ENCODE assay signal across 17 cellular contexts in the genomic region with DNA sequence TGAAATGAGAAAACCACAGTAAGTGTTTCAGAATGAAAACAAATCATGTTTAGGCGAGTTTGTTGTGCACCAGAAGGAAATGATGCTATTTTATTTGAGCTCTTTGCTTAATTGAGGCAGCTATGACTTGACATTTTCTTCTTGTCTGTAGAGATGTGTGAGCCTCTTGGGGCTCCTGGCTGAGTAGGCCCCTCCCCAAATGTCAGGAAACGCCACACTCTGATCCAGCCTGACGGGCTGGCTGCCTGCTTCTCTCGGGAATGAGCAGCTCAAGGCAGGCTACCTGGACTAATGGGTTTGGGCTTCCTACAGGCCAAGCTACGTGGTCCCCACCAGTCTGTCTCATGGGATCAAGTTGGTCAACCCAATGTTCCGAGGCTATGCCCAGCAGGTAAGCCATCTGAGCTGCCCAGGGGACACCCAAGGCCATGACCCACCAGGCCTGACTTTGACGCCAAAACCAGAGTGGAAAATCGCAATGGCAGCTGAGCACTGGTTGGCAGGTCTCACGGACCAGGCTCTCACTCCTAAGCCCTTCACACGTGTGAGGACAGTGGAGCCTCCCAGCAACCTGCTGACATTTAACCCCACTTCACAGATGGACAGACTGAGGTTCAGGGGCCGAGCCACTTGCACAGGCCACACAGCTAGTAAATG. TPM values are rescaled to one million over a fixed set of nuclear protein-coding genes. Genes with fewer than 3 reads are reported as not detected.
DNase-seq lines count a peak whose midpoint lies in the region; ATAC-seq, FAIRE-seq and TF ChIP-seq lines count a peak whose summit lies in the region.
"Had no signal": no experiment of that assay in that cellular context is flagged by ENCODE, and none has a peak within 500 bp of the region (broad histone marks: within the 10 kb centered on the region; RNA-seq: fewer than 3 reads in every experiment).

No MANE protein-coding gene starts in this region.

- CTCF ChIA-PET in activated naive CD4-positive, alpha-beta T cell treated with anti-CD3 and anti-CD28 coated beads, Interleukin-2, amount 10 ng/mL, durations not matched to agents 7 days and 5 days (lab: Charles Lee): interaction anchor here (0.7 to 2.0 kb wide), 7 partner anchors 20 to 91 kb away, joined by 3 to 6 read pairs (median 3); no protein-coding TSS in a partner anchor
- CTCF ChIA-PET in T-cell (lab: Charles Lee): interaction anchor here in 1 of 2 donors (0.6 kb wide), 1 partner anchor 22 kb away, joined by 4 read pairs; no protein-coding TSS in a partner anchor
- CTCF ChIA-PET in K562 (lab: Yijun Ruan, JAX; ENCODE audit: low intra/inter-chr PET ratio): no interaction called here

- peaks cover 63% of the 10 kb centered on the region for H3K36me3 Mint-ChIP-seq in activated naive CD4-positive, alpha-beta T cell treated with anti-CD3 and anti-CD28 coated beads, Interleukin-2, amount 10 ng/mL, durations not matched to agents 7 days and 5 days
- peaks cover 32% of the 10 kb centered on the region for H3K36me3 Mint-ChIP-seq in T-cell
- peaks cover 58% of the 10 kb centered on the region for H3K36me3 Mint-ChIP-seq in stimulated activated memory B cell treated with anti-CD40 and anti-IgM and Interleukin-4, amounts not matched to agents 10 μg/mL and 1 μg/mL and 100 μg/mL, for 72 hours

- no TSS peak for BruUV-seq in K562 (replicated peaks; lab: Mats Ljungman, UMichigan)

- H3K79me2 ChIP-seq in K562 (ENCODE audit: control insufficient read depth, insufficient read depth, low read length): peaks cover 21% of the 10 kb centered on the region

- peak overlapping the region; percentile 11; the same call in 1 of the 2 replicates for H3K4me2 ChIP-seq in K562 (ENCODE audit: insufficient read depth, low read length)

- H3K4me1 ChIP-seq in K562 (replicated peaks in 1 of 2; ENCODE audit: control insufficient read depth in 2 of 2, insufficient read depth in 2 of 2, low read length in 2 of 2): peaks cover 48 to 87% of the 10 kb centered on the region in 2 experiments
- H3K4me1 ChIP-seq: body of pancreas, Caco-2, prostate gland had no signal

- DNase-seq in activated naive CD4-positive, alpha-beta T cell treated with anti-CD3 and anti-CD28 coated beads, Interleukin-2, amount 10 ng/mL, durations not matched to agents 7 days and 5 days: no peak
- no peak for DNase-seq in activated naive CD4-positive, alpha-beta T cell (lab: John Stamatoyannopoulos, UW)
- DNase-seq in T-cell (no peak), K562 (ENCODE audit: extremely low read depth in 1 of 4, low spot score in 3 of 4) (peak in 1 of 4 experiments; percentile 57), NCI-H2171 treated with DMSO at 0.1 percent for 48 hours (lab: John Stamatoyannopoulos, UW) (no peak), NCI-H1417 (lab: John Stamatoyannopoulos, UW) (no peak)
- DNase-seq: body of pancreas; Caco-2; NCI-H2029; NCI-H510A; Right ventricle myocardium superior; stimulated activated CD4-positive, alpha-beta T cell treated with anti-CD3 and anti-CD28 coated beads, Interleukin-12 subunit alpha, Interleukin-12 subunit beta, amount 100 ng/mL, for 4 hours had no signal

- no peaks in the 10 kb centered on the region for H3K9me3 Mint-ChIP-seq in activated naive CD4-positive, alpha-beta T cell treated with anti-CD3 and anti-CD28 coated beads, Interleukin-2, amount 10 ng/mL, durations not matched to agents 7 days and 5 days
- H3K9me3 Mint-ChIP-seq in T-cell: no peaks in the 10 kb centered on the region
- no peaks in the 10 kb centered on the region for H3K9me3 Mint-ChIP-seq in stimulated activated memory B cell treated with anti-CD40 and anti-IgM and Interleukin-4, amounts not matched to agents 10 μg/mL and 1 μg/mL and 100 μg/mL, for 72 hours

- no peak overlapping the region for H2AFZ ChIP-seq in K562 (ENCODE audit: low read depth, low read length)

- TF ChIP-seq RAD21 in K562 (CRISPR knock-in tag; conservative IDR thresholded peaks at IDR 0.05 in 1 of 2, IDR thresholded peaks at IDR 0.05 in 1 of 2): no peak

- in situ Hi-C loops in K562 (cut with MboI): no loop called here

- WGBS in K562 (ENCODE audit: insufficient coverage, low coverage, missing lambda C conversion rate): 60% methylated on average over 11 of the region's 11 CpGs

- H3K9me1 ChIP-seq in K562 (ENCODE audit: control insufficient read depth, insufficient read depth, low read length): peaks cover 4% of the 10 kb centered on the region

- intact Hi-C loops in K562 (cut with micrococcal nuclease): no loop called here

- no peaks in the 10 kb centered on the region for H3K27me3 ChIP-seq in K562 (ENCODE audit: control insufficient read depth in 2 of 2, insufficient read depth in 2 of 2, low read length in 2 of 2)
- H3K27me3 ChIP-seq: body of pancreas had no signal

- no peak for ATAC-seq in T-cell (replicated peaks in 1 of 4)
- no peak for ATAC-seq in K562
- no peak for ATAC-seq in stimulated activated memory B cell treated with anti-CD40 and anti-IgM and Interleukin-4, amounts not matched to agents 10 μg/mL and 1 μg/mL and 100 μg/mL, for 72 hours
- no peak for ATAC-seq in HG03108 (IDR thresholded peaks at IDR 0.05; ENCODE audit: unreplicated experiment)
- ATAC-seq: body of pancreas had no signal

- peak overlapping the region; percentile 75 for H3K27ac ChIP-seq in K562 (ENCODE audit: extremely low read depth, low read depth, low read length)
- H3K27ac ChIP-seq: body of pancreas, prostate gland had no signal

- H3K9ac ChIP-seq in K562 (ENCODE audit: insufficient read depth in 1 of 2, low read depth in 2 of 2, low read length in 2 of 2): peak overlapping the region; percentile 42 to 87

- peak overlapping the region; percentile 93 for H3K27ac Mint-ChIP-seq in activated naive CD4-positive, alpha-beta T cell treated with anti-CD3 and anti-CD28 coated beads, Interleukin-2, amount 10 ng/mL, durations not matched to agents 7 days and 5 days
- H3K27ac Mint-ChIP-seq in T-cell: peak overlapping the region; percentile 88 to 92
- peak overlapping the region; percentile 37 for H3K27ac Mint-ChIP-seq in stimulated activated memory B cell treated with anti-CD40 and anti-IgM and Interleukin-4, amounts not matched to agents 10 μg/mL and 1 μg/mL and 100 μg/mL, for 72 hours

- no peak overlapping the region for H3K4me3 Mint-ChIP-seq in activated naive CD4-positive, alpha-beta T cell treated with anti-CD3 and anti-CD28 coated beads, Interleukin-2, amount 10 ng/mL, durations not matched to agents 7 days and 5 days
- peak overlapping the region in 1 of 3 donors; percentile 64 for H3K4me3 Mint-ChIP-seq in T-cell
- no peak overlapping the region for H3K4me3 Mint-ChIP-seq in stimulated activated memory B cell treated with anti-CD40 and anti-IgM and Interleukin-4, amounts not matched to agents 10 μg/mL and 1 μg/mL and 100 μg/mL, for 72 hours

- peaks cover 88% of the 10 kb centered on the region for H3K36me3 ChIP-seq in K562 (ENCODE audit: control insufficient read depth, insufficient read depth, low read length)

- no peaks in the 10 kb centered on the region for H3K9me3 ChIP-seq in K562 (replicated peaks; ENCODE audit: control insufficient read depth, insufficient read depth, low read depth, low read length)
- H3K9me3 ChIP-seq: body of pancreas, Caco-2, prostate gland had no signal

- TF ChIP-seq EP300 in K562 (IDR thresholded peaks at IDR 0.05; ENCODE audit: low read length): no peak

- H3K4me3 ChIP-seq in K562: no peak overlapping the region
- H3K4me3 ChIP-seq: body of pancreas, prostate gland had no signal

- no peak for TF ChIP-seq POLR2A in K562 (conservative IDR thresholded peaks at IDR 0.05)

- POLR2A ChIA-PET in T-cell (lab: Charles Lee): interaction anchor here (0.5 to 1.0 kb wide), 3 partner anchors 10 to 174 kb away, joined by 3 to 4 read pairs (median 4); no protein-coding TSS in a partner anchor
- POLR2A ChIA-PET in K562 (lab: Yijun Ruan, JAX): interaction anchor here (0.5 to 9.4 kb wide), 8 partner anchors 10 to 1619 kb away, joined by 3 to 91 read pairs (median 5); no protein-coding TSS in a partner anchor

- H4K20me1 ChIP-seq in K562 (replicated peaks; ENCODE audit: control insufficient read depth, insufficient read depth, low read length): no peaks in the 10 kb centered on the region

- peak; percentile 26 for FAIRE-seq in K562 (lab: Jason Lieb, UNC)
- FAIRE-seq: G401.6, H54 had no signal

- peaks cover 89% of the 10 kb centered on the region for H3K4me1 Mint-ChIP-seq in activated naive CD4-positive, alpha-beta T cell treated with anti-CD3 and anti-CD28 coated beads, Interleukin-2, amount 10 ng/mL, durations not matched to agents 7 days and 5 days
- peaks cover 73 to 86% (median 85%) of the 10 kb centered on the region in 3 donors for H3K4me1 Mint-ChIP-seq in T-cell
- H3K4me1 Mint-ChIP-seq in stimulated activated memory B cell treated with anti-CD40 and anti-IgM and Interleukin-4, amounts not matched to agents 10 μg/mL and 1 μg/mL and 100 μg/mL, for 72 hours: peaks cover 14% of the 10 kb centered on the region

- H3K27me3 Mint-ChIP-seq in activated naive CD4-positive, alpha-beta T cell treated with anti-CD3 and anti-CD28 coated beads, Interleukin-2, amount 10 ng/mL, durations not matched to agents 7 days and 5 days: no peaks in the 10 kb centered on the region
- no peaks in the 10 kb centered on the region for H3K27me3 Mint-ChIP-seq in T-cell
- no peaks in the 10 kb centered on the region for H3K27me3 Mint-ChIP-seq in stimulated activated memory B cell treated with anti-CD40 and anti-IgM and Interleukin-4, amounts not matched to agents 10 μg/mL and 1 μg/mL and 100 μg/mL, for 72 hours

- TF ChIP-seq CTCF in K562 (IDR thresholded peaks at IDR 0.05 in 2 of 3, conservative IDR thresholded peaks at IDR 0.05 in 1 of 3; ENCODE audit: insufficient read depth in 2 of 3, low read depth in 1 of 3, low read length in 3 of 3): no peak

RNA-seq across cellular contexts. Expression of a gene that starts 29.9 kb away (rescaled TPM):
- 100 to 1,000 TPM; 105 to 140 (median 125) TPM for total RNA-seq in T-cell
- total RNA-seq in K562 (2011; cell fraction: chromatin; rRNA removed; ENCODE audit: low replicate concordance): 152 and 399 TPM in 2 replicates
- 296 and 299 TPM in 2 replicates for total RNA-seq in K562 (2011; cell fraction: nucleolus; rRNA removed)
- total RNA-seq in K562 (2011; cell fraction: nucleoplasm; rRNA removed): 160 and 192 TPM in 2 replicates
- 77.0 and 115 TPM in 2 replicates for total RNA-seq in K562 (2014; rRNA removed)
- 20.6 and 22.0 TPM in 2 replicates for total RNA-seq in K562 (2014; rRNA removed; fragmentation: Illumina TruSeq; extraction: Trizol)
- 41.3 and 44.8 TPM in 2 replicates for total RNA-seq in K562 (2015; rRNA removed; fragmentation: Illumina TruSeq; extraction: Trizol)
- total RNA-seq in K562 (2021): 119 and 136 TPM in 2 replicates
- polyA plus RNA-seq in K562 (2011; rRNA removed): 54.6 and 81.2 TPM in 2 replicates
- polyA plus RNA-seq in K562 (2011; cell fraction: cytosol; rRNA removed): 64.8 and 118 TPM in 2 replicates
- 369 and 565 TPM in 2 replicates for polyA plus RNA-seq in K562 (2011; cell fraction: nucleus; rRNA removed)
- polyA plus RNA-seq in K562 (2012): 82.0 and 122 TPM in 2 replicates
- polyA plus RNA-seq in K562 (2014; fragmentation: Illumina TruSeq; extraction: Trizol): 49.1 and 76.2 TPM in 2 replicates
- polyA plus RNA-seq in K562 (2014; fragmentation: Nextera tagmentation; extraction: Ambion mirVana): 1 to 10 TPM; 1.9 to 3.2 TPM
- polyA plus RNA-seq in K562 (2014; rRNA removed): 103 and 104 TPM in 2 replicates
- polyA minus RNA-seq in K562 (2011; rRNA and poly(A)+ RNA removed): 25.8 and 37.9 TPM in 2 replicates
- 39.3 and 57.6 TPM in 2 replicates for polyA minus RNA-seq in K562 (2011; cell fraction: cytosol; rRNA and poly(A)+ RNA removed)
- 82.0 and 96.4 TPM in 2 replicates for polyA minus RNA-seq in K562 (2011; cell fraction: nucleus; rRNA and poly(A)+ RNA removed)

RNA-seq across cellular contexts. Expression of a gene that starts 30.0 kb away (rescaled TPM):
- total RNA-seq in T-cell (100 to 1,000 TPM in 1 of 5 donors, 10 to 100 TPM in 4; 80.5 to 112 (median 90.2) TPM), K562 (2014; rRNA removed) (196 and 199 TPM in 2 replicates), K562 (2014; rRNA removed; fragmentation: Illumina TruSeq; extraction: Trizol) (199 and 240 TPM in 2 replicates), K562 (2015; rRNA removed; fragmentation: Illumina TruSeq; extraction: Trizol) (220 and 223 TPM in 2 replicates), K562 (2021) (89.0 and 94.6 TPM in 2 replicates)
- total RNA-seq in K562 (2011; cell fraction: chromatin; rRNA removed; ENCODE audit: low replicate concordance): 68.6 and 74.7 TPM in 2 replicates
- total RNA-seq in K562 (2011; cell fraction: nucleolus; rRNA removed): 46.6 and 51.7 TPM in 2 replicates
- 66.1 and 96.3 TPM in 2 replicates for total RNA-seq in K562 (2011; cell fraction: nucleoplasm; rRNA removed)
- polyA plus RNA-seq in K562 (2011; rRNA removed) (109 and 202 TPM in 2 replicates), K562 (2014; fragmentation: Illumina TruSeq; extraction: Trizol) (210 and 222 TPM in 2 replicates), K562 (2014; fragmentation: Nextera tagmentation; extraction: Ambion mirVana) (100 to 1,000 TPM; 132 to 266 TPM), K562 (2014; rRNA removed) (228 and 240 TPM in 2 replicates)
- polyA plus RNA-seq in K562 (2011; cell fraction: cytosol; rRNA removed): 59.0 and 71.4 TPM in 2 replicates
- 17.0 and 17.5 TPM in 2 replicates for polyA plus RNA-seq in K562 (2011; cell fraction: nucleus; rRNA removed)
- polyA plus RNA-seq in K562 (2012): 93.6 and 169 TPM in 2 replicates
- 131 and 142 TPM in 2 replicates for polyA minus RNA-seq in K562 (2011; rRNA and poly(A)+ RNA removed)
- polyA minus RNA-seq in K562 (2011; cell fraction: cytosol; rRNA and poly(A)+ RNA removed): 32.3 and 42.4 TPM in 2 replicates
- 14.0 and 19.8 TPM in 2 replicates for polyA minus RNA-seq in K562 (2011; cell fraction: nucleus; rRNA and poly(A)+ RNA removed)

RNA-seq across cellular contexts. Expression of a gene that starts 41.2 kb away (rescaled TPM):
- total RNA-seq in T-cell (10 to 100 TPM; 16.6 to 39.3 (median 34.1) TPM), K562 (2014; rRNA removed) (44.4 and 46.0 TPM in 2 replicates), K562 (2014; rRNA removed; fragmentation: Illumina TruSeq; extraction: Trizol) (39.9 and 45.9 TPM in 2 replicates), K562 (2015; rRNA removed; fragmentation: Illumina TruSeq; extraction: Trizol) (54.3 and 55.5 TPM in 2 replicates), K562 (2021) (49.5 and 51.3 TPM in 2 replicates)
- total RNA-seq in K562 (2011; cell fraction: chromatin; rRNA removed; ENCODE audit: low replicate concordance): 109 and 165 TPM in 2 replicates
- 107 and 123 TPM in 2 replicates for total RNA-seq in K562 (2011; cell fraction: nucleolus; rRNA removed)
- total RNA-seq in K562 (2011; cell fraction: nucleoplasm; rRNA removed): 121 and 138 TPM in 2 replicates
- polyA plus RNA-seq in K562 (2011; rRNA removed) (74.8 and 85.8 TPM in 2 replicates), K562 (2014; fragmentation: Illumina TruSeq; extraction: Trizol) (68.9 and 74.0 TPM in 2 replicates), K562 (2014; fragmentation: Nextera tagmentation; extraction: Ambion mirVana) (1 to 10 TPM; 4.5 to 9.9 TPM), K562 (2014; rRNA removed) (67.9 and 74.7 TPM in 2 replicates)
- polyA plus RNA-seq in K562 (2011; cell fraction: cytosol; rRNA removed): 67.0 and 76.5 TPM in 2 replicates
- 41.7 and 44.0 TPM in 2 replicates for polyA plus RNA-seq in K562 (2011; cell fraction: nucleus; rRNA removed)
- 55.0 and 59.0 TPM in 2 replicates for polyA plus RNA-seq in K562 (2012)
- polyA minus RNA-seq in K562 (2011; rRNA and poly(A)+ RNA removed): 56.3 and 66.1 TPM in 2 replicates
- polyA minus RNA-seq in K562 (2011; cell fraction: cytosol; rRNA and poly(A)+ RNA removed): 27.0 and 29.2 TPM in 2 replicates
- 23.3 and 34.1 TPM in 2 replicates for polyA minus RNA-seq in K562 (2011; cell fraction: nucleus; rRNA and poly(A)+ RNA removed)

Comparison
In these comparisons a context has a peak if more than half of its experiments do, and no peak if none do; other contexts are left out.
1. H3K27ac Mint-ChIP-seq: peak in every context shown above with its lines; median percentile 93 in activated naive CD4-positive, alpha-beta T cell treated with anti-CD3 and anti-CD28 coated beads, Interleukin-2, amount 10 ng/mL, durations not matched to agents 7 days and 5 days; 90 in T-cell; 37 in stimulated activated memory B cell treated with anti-CD40 and anti-IgM and Interleukin-4, amounts not matched to agents 10 μg/mL and 1 μg/mL and 100 μg/mL, for 72 hours.